ENCODE assay signal across 1 cellular context in genomic region chr2:23360571-23361125, GRCh38.
TF ChIP-seq lines count a peak whose summit lies in the region.

No MANE protein-coding gene starts in this region.

TF ChIP-seq in HepG2, 621 proteins besides CTCF, POLR2A, EP300 and RAD21 (continued from another document and continues in another):
- TF ChIP-seq ZNF574 (CRISPR knock-in tag; IDR thresholded peaks at IDR 0.05) (peak; percentile 70), ZNF326 (CRISPR knock-in tag; IDR thresholded peaks at IDR 0.05; ENCODE audit: borderline replicate concordance) (no peak), ZNF841 (CRISPR knock-in tag; IDR thresholded peaks at IDR 0.05; ENCODE audit: borderline replicate concordance) (no peak), NONO (IDR thresholded peaks at IDR 0.05) (no peak), NONO (CRISPR knock-in tag; conservative IDR thresholded peaks at IDR 0.05) (no peak), RBM39 (IDR thresholded peaks at IDR 0.05; ENCODE audit: low read depth, low read length, poor library complexity, severe bottlenecking) (no peak), ATF6 (CRISPR knock-in tag; conservative IDR thresholded peaks at IDR 0.05) (no peak), ZBTB7A (CRISPR knock-in tag; IDR thresholded peaks at IDR 0.05) (no peak), SMYD3 (CRISPR knock-in tag; IDR thresholded peaks at IDR 0.05) (no peak), AHR (CRISPR knock-in tag; IDR thresholded peaks at IDR 0.05) (peak; percentile 30; the same call in 1 of the 2 replicates), JUN (CRISPR knock-in tag; IDR thresholded peaks at IDR 0.05) (no peak), ZNF30 (CRISPR knock-in tag; IDR thresholded peaks at IDR 0.05) (no peak), ZNF550 (CRISPR knock-in tag; IDR thresholded peaks at IDR 0.05; ENCODE audit: borderline replicate concordance) (no peak), ZBTB20 (CRISPR knock-in tag; IDR thresholded peaks at IDR 0.05; ENCODE audit: borderline replicate concordance, low read depth) (no peak), ZNF891 (CRISPR knock-in tag; IDR thresholded peaks at IDR 0.05) (peak; percentile 23; the same call in 1 of the 2 replicates), ELF3 (CRISPR knock-in tag; IDR thresholded peaks at IDR 0.05) (peak; percentile 81), HNF1A (IDR thresholded peaks at IDR 0.05; ENCODE audit: low read depth) (no peak), HNF1A (CRISPR knock-in tag; IDR thresholded peaks at IDR 0.05; ENCODE audit: borderline replicate concordance) (no peak), ZNF775 (CRISPR knock-in tag; IDR thresholded peaks at IDR 0.05; ENCODE audit: borderline replicate concordance) (no peak), ZNF33B (CRISPR knock-in tag; IDR thresholded peaks at IDR 0.05) (no peak), TP53 (CRISPR knock-in tag; conservative IDR thresholded peaks at IDR 0.05) (no peak), HOXA7 (CRISPR knock-in tag; IDR thresholded peaks at IDR 0.05) (no peak), ZNF660 (CRISPR knock-in tag; IDR thresholded peaks at IDR 0.05; ENCODE audit: borderline replicate concordance, low read depth) (no peak), MEIS1 (CRISPR knock-in tag; IDR thresholded peaks at IDR 0.05; ENCODE audit: borderline replicate concordance) (no peak), HNF4G (IDR thresholded peaks at IDR 0.05; ENCODE audit: borderline replicate concordance, low read depth, low read length) (no peak), HNF4G (CRISPR knock-in tag; IDR thresholded peaks at IDR 0.05; ENCODE audit: borderline replicate concordance, low read depth) (no peak), KDM3A (CRISPR knock-in tag; IDR thresholded peaks at IDR 0.05; ENCODE audit: low read depth) (no peak), ZNF784 (CRISPR knock-in tag; IDR thresholded peaks at IDR 0.05; ENCODE audit: borderline replicate concordance) (no peak), ZNF83 (CRISPR knock-in tag; IDR thresholded peaks at IDR 0.05; ENCODE audit: borderline replicate concordance) (no peak), BCL6 (CRISPR knock-in tag; IDR thresholded peaks at IDR 0.05) (no peak), ZNF3 (CRISPR knock-in tag; IDR thresholded peaks at IDR 0.05) (no peak), SRSF4 (IDR thresholded peaks at IDR 0.05; ENCODE audit: low read depth, low read length, poor library complexity, severe bottlenecking) (no peak), THRA (CRISPR knock-in tag; IDR thresholded peaks at IDR 0.05; ENCODE audit: borderline replicate concordance) (no peak), ZFP82 (CRISPR knock-in tag; IDR thresholded peaks at IDR 0.05; ENCODE audit: borderline replicate concordance) (no peak), RFX5 (IDR thresholded peaks at IDR 0.05; ENCODE audit: low read depth, low read length) (no peak), PPARG (CRISPR knock-in tag; conservative IDR thresholded peaks at IDR 0.05) (no peak), SMARCE1 (IDR thresholded peaks at IDR 0.05; ENCODE audit: borderline replicate concordance) (no peak), TOPORS (CRISPR knock-in tag; IDR thresholded peaks at IDR 0.05) (no peak), ZNF543 (CRISPR knock-in tag; IDR thresholded peaks at IDR 0.05) (no peak), ZNF558 (CRISPR knock-in tag; IDR thresholded peaks at IDR 0.05; ENCODE audit: borderline replicate concordance) (no peak), ZNF335 (CRISPR knock-in tag; IDR thresholded peaks at IDR 0.05) (no peak), IKZF1 (IDR thresholded peaks at IDR 0.05) (no peak), SAP130 (CRISPR knock-in tag; IDR thresholded peaks at IDR 0.05; ENCODE audit: low read depth) (peak; percentile 41), EZH2 (conservative IDR thresholded peaks at IDR 0.05; ENCODE audit: low read depth, low read length) (no peak), TARDBP (CRISPR knock-in tag; IDR thresholded peaks at IDR 0.05) (no peak), SP2 (CRISPR knock-in tag; IDR thresholded peaks at IDR 0.05) (no peak), ATF3 (CRISPR knock-in tag; IDR thresholded peaks at IDR 0.05) (peak; percentile 60; the same call in 1 of the 2 replicates), U2AF1 (optimal IDR thresholded peaks at IDR 0.05; ENCODE audit: low read depth, low read length) (no peak), SIX1 (CRISPR knock-in tag; IDR thresholded peaks at IDR 0.05; ENCODE audit: borderline replicate concordance) (no peak), ZNF383 (CRISPR knock-in tag; IDR thresholded peaks at IDR 0.05; ENCODE audit: borderline replicate concordance) (no peak), NFKBIZ (CRISPR knock-in tag; IDR thresholded peaks at IDR 0.05) (no peak), MIER3 (CRISPR knock-in tag; IDR thresholded peaks at IDR 0.05; ENCODE audit: borderline replicate concordance) (no peak), ZSCAN21 (CRISPR knock-in tag; IDR thresholded peaks at IDR 0.05; ENCODE audit: borderline replicate concordance) (no peak), AGO2 (optimal IDR thresholded peaks at IDR 0.05; ENCODE audit: low read depth, low read length) (no peak), KDM2A (CRISPR knock-in tag; IDR thresholded peaks at IDR 0.05; ENCODE audit: borderline replicate concordance, low read depth) (no peak; the same call in 1 of the 2 replicates), CEBPZ (IDR thresholded peaks at IDR 0.05; ENCODE audit: low read length) (no peak), ATF4 (CRISPR knock-in tag; IDR thresholded peaks at IDR 0.05) (peak in 1 of 2 experiments; percentile 96; a peak in 2 of 4 replicates), ZNF546 (CRISPR knock-in tag; conservative IDR thresholded peaks at IDR 0.05) (no peak), GABPA (IDR thresholded peaks at IDR 0.05; ENCODE audit: low read depth, low read length) (no peak), GABPA (CRISPR knock-in tag; IDR thresholded peaks at IDR 0.05; ENCODE audit: low read depth) (peak; percentile 80), ZNF234 (CRISPR knock-in tag; conservative IDR thresholded peaks at IDR 0.05) (no peak), ZNF143 (CRISPR knock-in tag; IDR thresholded peaks at IDR 0.05) (no peak), SYNCRIP (IDR thresholded peaks at IDR 0.05; ENCODE audit: insufficient read depth, low read depth, low read length) (no peak), CENPX (CRISPR knock-in tag; IDR thresholded peaks at IDR 0.05) (no peak)
